In genomic region chr3:47476644-47477199, GRCh38 we compare ENCODE assay signal across 8 cellular contexts. TPM values are rescaled to one million over a fixed set of nuclear protein-coding genes. Genes with fewer than 3 reads are reported as not detected.
DNase-seq lines count a peak whose midpoint lies in the region; ATAC-seq and TF ChIP-seq lines count a peak whose summit lies in the region.

No MANE protein-coding gene starts in this region.

- H3K4me3 ChIP-seq in Caco-2 (ENCODE audit: low read depth, low read length) (no peak overlapping the region), Panc1 (ENCODE audit: low read depth in 2 of 2, low read length in 2 of 2) (peak overlapping the region; percentile 62 to 95), epithelial cell of esophagus (ENCODE audit: low read length) (peak overlapping the region; percentile 91), lower leg skin (ENCODE audit: low read depth, poor library complexity, severe bottlenecking) (no peak overlapping the region)

- TF ChIP-seq CTCF in Caco-2 (IDR thresholded peaks at IDR 0.05; ENCODE audit: insufficient read depth in 1 of 2, low read depth in 1 of 2, low read length in 1 of 2, severe bottlenecking in 1 of 2, unreplicated experiment in 1 of 2) (no peak), Panc1 (IDR thresholded peaks at IDR 0.05) (no peak), epithelial cell of esophagus (IDR thresholded peaks at IDR 0.05; ENCODE audit: insufficient read depth, low read depth, low read length, missing control alignments) (no peak), progenitor cell of endocrine pancreas (IDR thresholded peaks at IDR 0.05; ENCODE audit: unreplicated experiment) (no peak), lower leg skin (IDR thresholded peaks at IDR 0.05) (no peak)

- POLR2A ChIA-PET in Caco-2 (lab: Charles Lee) = no interaction called here
- POLR2A ChIA-PET in Panc1 (lab: Charles Lee) = no interaction called here

- DNase-seq in Caco-2 (no peak), Panc1 (ENCODE audit: low read depth, low spot score) (no peak), epithelial cell of esophagus (ENCODE audit: low read depth) (no peak), progenitor cell of endocrine pancreas (ENCODE audit: low spot score, unreplicated experiment) (no peak), NCI-H146 treated with DMSO at 0.1 percent for 48 hours (lab: John Stamatoyannopoulos, UW; ENCODE audit: unreplicated experiment) (no peak), NCI-H1092 (lab: John Stamatoyannopoulos, UW) (no peak), lower leg skin (ENCODE audit: low spot score in 2 of 2) (no peak)

- CTCF ChIA-PET in Caco-2 (lab: Charles Lee) (interaction anchor here (0.7 to 4.0 kb wide), 4 partner anchors 33 to 55 kb away, joined by 3 to 42 read pairs (median 4); no protein-coding TSS in a partner anchor), Panc1 (lab: Charles Lee) (no interaction called here)

- H3K27ac ChIP-seq in Panc1 (ENCODE audit: low read length) = peak overlapping the region; percentile 81

- H3K36me3 Mint-ChIP-seq in Caco-2 (ENCODE audit: insufficient read depth, unreplicated experiment) (peaks cover 15% of the 10 kb centered on the region), progenitor cell of endocrine pancreas (ENCODE audit: insufficient read depth) (no peaks in the 10 kb centered on the region)

- WGBS in lower leg skin, 2 donors = 79 to 91% methylated on average over 11 of the region's 11 CpGs

- H3K4me1 Mint-ChIP-seq in Caco-2 (ENCODE audit: low read depth, unreplicated experiment) (peaks cover 16% of the 10 kb centered on the region), progenitor cell of endocrine pancreas (ENCODE audit: low read depth) (peaks cover 30% of the 10 kb centered on the region)

- H3K36me3 ChIP-seq in Caco-2 (ENCODE audit: control insufficient read depth, insufficient read depth, low read length) (no peaks in the 10 kb centered on the region), Panc1 (ENCODE audit: control insufficient read depth, insufficient read depth, low read length) (no peaks in the 10 kb centered on the region; the same call in 1 of the 2 replicates)

- H3K27ac Mint-ChIP-seq in Caco-2 (ENCODE audit: unreplicated experiment) (no peak overlapping the region), progenitor cell of endocrine pancreas (peak overlapping the region; percentile 62)

- in situ Hi-C loops in Panc1 (cut with HindIII; ENCODE audit: low pct_unique_long_range_greater_than_20kb, low sequenced_read_pairs) = no loop called here

- no peaks in the 10 kb centered on the region for H3K9me3 Mint-ChIP-seq in Caco-2 (ENCODE audit: unreplicated experiment)
- no peaks in the 10 kb centered on the region for H3K9me3 Mint-ChIP-seq in progenitor cell of endocrine pancreas (ENCODE audit: low read depth)

- H3K27me3 ChIP-seq in Caco-2 (replicated peaks; ENCODE audit: control insufficient read depth, insufficient read depth, low read length) = no peaks in the 10 kb centered on the region
- no peaks in the 10 kb centered on the region for H3K27me3 ChIP-seq in Panc1 (ENCODE audit: control insufficient read depth, insufficient read depth, low read length)

- ATAC-seq in Panc1 = no peak
- no peak for ATAC-seq in GM21526 (IDR thresholded peaks at IDR 0.05; ENCODE audit: low FRiP score, unreplicated experiment)

- BruUV-seq in Caco-2 (replicated peaks; lab: Mats Ljungman, UMichigan) (no TSS peak), Panc1 (replicated peaks; lab: Mats Ljungman, UMichigan) (no TSS peak)

- no peaks in the 10 kb centered on the region for H3K9me3 ChIP-seq in Caco-2
- H3K9me3 ChIP-seq in Panc1 (ENCODE audit: control insufficient read depth, insufficient read depth, low read depth, low read length) = no peaks in the 10 kb centered on the region

- H3K27me3 Mint-ChIP-seq in Caco-2 (ENCODE audit: insufficient read depth, unreplicated experiment) = no peaks in the 10 kb centered on the region
- no peaks in the 10 kb centered on the region for H3K27me3 Mint-ChIP-seq in progenitor cell of endocrine pancreas

- peak overlapping the region; percentile 47 for H3K4me3 Mint-ChIP-seq in Caco-2 (ENCODE audit: unreplicated experiment)
- H3K4me3 Mint-ChIP-seq in progenitor cell of endocrine pancreas (ENCODE audit: low read depth) = peak overlapping the region; percentile 89

- no peak for TF ChIP-seq POLR2A in lower leg skin (IDR thresholded peaks at IDR 0.05)

- intact Hi-C loops in Caco-2 (cut with micrococcal nuclease; ENCODE audit: unreplicated experiment) = loop anchor here (1.0 kb wide), 1 partner anchor 55 kb away; no protein-coding TSS in a partner anchor
- intact Hi-C loops in Panc1 (cut with micrococcal nuclease; ENCODE audit: unreplicated experiment) = loop anchor here (10.0 kb wide), 1 partner anchor 52 kb away; no protein-coding TSS in a partner anchor
- intact Hi-C loops in lower leg skin (cut with DNase I; ENCODE audit: low total_unique reads) = loop anchor here (2.0 kb wide), 1 partner anchor 56 kb away; no protein-coding TSS in a partner anchor

- H3K4me1 ChIP-seq in Caco-2 (peaks cover 12% of the 10 kb centered on the region), Panc1 (ENCODE audit: control insufficient read depth, insufficient read depth, low read length) (no peaks in the 10 kb centered on the region; the same call in 1 of the 2 replicates)

RNA-seq across cellular contexts. Expression of gene SCAP, which starts 1.0 kb away (rescaled TPM):
- total RNA-seq in Caco-2 (2022) (104 and 115 TPM in 2 replicates), Panc1 (2021; ENCODE audit: unreplicated experiment) (49.7 TPM), progenitor cell of endocrine pancreas (140 TPM in 2 replicates), lower leg skin (100 to 1,000 TPM; 100 to 188 (median 123) TPM)
- 54.7 TPM for polyA plus RNA-seq in Panc1 (2012; ENCODE audit: insufficient read length)

RNA-seq across cellular contexts. Expression of gene ELP6, which starts 36.8 kb away (rescaled TPM):
- total RNA-seq in Caco-2 (2022) = 41.0 and 42.0 TPM in 2 replicates
- 26.9 TPM for total RNA-seq in Panc1 (2021; ENCODE audit: unreplicated experiment)
- 27.1 TPM for polyA plus RNA-seq in Panc1 (2012; ENCODE audit: insufficient read length)
- 58.5 and 63.8 TPM in 2 replicates for total RNA-seq in progenitor cell of endocrine pancreas
- total RNA-seq in lower leg skin = 10 to 100 TPM; 17.8 to 24.0 (median 19.4) TPM

Comparison
In these comparisons a context has a peak if more than half of its experiments do, and no peak if none do; other contexts are left out.
1. H3K4me3 ChIP-seq: peak in Panc1 (2 of 2) and epithelial cell of esophagus (single experiment); none in Caco-2 (single experiment) and lower leg skin (single experiment).